28 cellular contexts compared by ENCODE assay signal in genomic region chr9:28014212-28014611, GRCh38.
"Had no signal": no experiment of that assay in that cellular context is flagged by ENCODE, and none has a peak within 500 bp of the region (broad histone marks: within the 10 kb centered on the region; RNA-seq: fewer than 3 reads in every experiment).

No MANE protein-coding gene starts in this region.

- H3K4me2 ChIP-seq: smooth muscle cell had no signal

- H3K4me3 Mint-ChIP-seq: dendritic cell treated with granulocyte-macrophage colony-stimulating factor and Interleukin-4, amounts not matched to agents 40 ng/mL and 50 ng/mL, for 4 days; endodermal cell; memory B cell; naive B cell; nephron progenitor cell; stimulated activated naive CD8-positive, alpha-beta T cell treated with anti-CD3 and anti-CD28 coated beads, Interleukin-15, amount 100 ng/mL, for 72 hours had no signal

- H3K27me3 Mint-ChIP-seq: dendritic cell treated with granulocyte-macrophage colony-stimulating factor and Interleukin-4, amounts not matched to agents 40 ng/mL and 50 ng/mL, for 4 days; memory B cell; naive B cell; stimulated activated naive CD8-positive, alpha-beta T cell treated with anti-CD3 and anti-CD28 coated beads, Interleukin-15, amount 100 ng/mL, for 72 hours had no signal

- H3K4me3 ChIP-seq: gastrocnemius medialis, lung, mucosa of descending colon, prostate gland, right atrium auricular region, smooth muscle cell, suprapubic skin, vagina had no signal

- H3K4me1 ChIP-seq: gastrocnemius medialis, prostate gland, right atrium auricular region, suprapubic skin, vagina had no signal

- H3K9me3 ChIP-seq: gastrocnemius medialis, mucosa of descending colon, prostate gland, right atrium auricular region, suprapubic skin, vagina had no signal

- H3K36me3 Mint-ChIP-seq: memory B cell, naive B cell had no signal

- ATAC-seq: esophagus mucosa; gastrocnemius medialis; left lobe of liver; mucosa of descending colon; sciatic nerve; stimulated activated naive CD8-positive, alpha-beta T cell treated with anti-CD3 and anti-CD28 coated beads, Interleukin-15, amount 100 ng/mL, for 72 hours had no signal

- H3K27ac Mint-ChIP-seq: dendritic cell treated with granulocyte-macrophage colony-stimulating factor and Interleukin-4, amounts not matched to agents 40 ng/mL and 50 ng/mL, for 4 days; endodermal cell; memory B cell; naive B cell; nephron progenitor cell; stimulated activated naive CD8-positive, alpha-beta T cell treated with anti-CD3 and anti-CD28 coated beads, Interleukin-15, amount 100 ng/mL, for 72 hours had no signal

- H3K36me3 ChIP-seq: gastrocnemius medialis, prostate gland, right atrium auricular region, suprapubic skin, vagina had no signal

- H3K9me3 Mint-ChIP-seq: dendritic cell treated with granulocyte-macrophage colony-stimulating factor and Interleukin-4, amounts not matched to agents 40 ng/mL and 50 ng/mL, for 4 days; endodermal cell; nephron progenitor cell; stimulated activated naive CD8-positive, alpha-beta T cell treated with anti-CD3 and anti-CD28 coated beads, Interleukin-15, amount 100 ng/mL, for 72 hours had no signal

- H3K4me1 Mint-ChIP-seq: endodermal cell; memory B cell; naive B cell; nephron progenitor cell; stimulated activated naive CD8-positive, alpha-beta T cell treated with anti-CD3 and anti-CD28 coated beads, Interleukin-15, amount 100 ng/mL, for 72 hours had no signal

- H3K27me3 ChIP-seq: gastrocnemius medialis, right atrium auricular region, suprapubic skin, vagina had no signal

- DNase-seq: effector CD8-positive, alpha-beta T cell; endodermal cell; foreskin fibroblast; gastrocnemius medialis; head of caudate nucleus; mucosa of descending colon; naive B cell; nephron progenitor cell; nucleus accumbens; stimulated activated CD4-positive, alpha-beta T cell treated with anti-CD3 and anti-CD28 coated beads, Interleukin-12 subunit alpha, Interleukin-12 subunit beta, amount 100 ng/mL, for 4 hours; stimulated activated CD4-positive, alpha-beta T cell treated with anti-CD3 and anti-CD28 coated beads, Interleukin-1b, Interleukin-23, amount 100 ng/mL, for 48 hours; stimulated activated CD4-positive, alpha-beta T cell treated with anti-CD3 and anti-CD28 coated beads, Interleukin-4, amount 100 ng/mL, for 1 hour; stimulated activated CD8-positive, alpha-beta memory T cell treated with anti-CD3 and anti-CD28 coated beads, Interleukin-4, amount 100 ng/mL, for 48 hours; stimulated activated naive CD4-positive, alpha-beta T cell; stimulated activated naive CD8-positive, alpha-beta T cell treated with anti-CD3 and anti-CD28 coated beads, Interleukin-15, amount 100 ng/mL, for 72 hours; trophoblast cell had no signal

- H3K27ac ChIP-seq: epithelial cell of prostate, gastrocnemius medialis, prostate gland, right atrium auricular region, suprapubic skin, vagina had no signal
